Comparison of ENCODE assay signal across 21 cellular contexts in genomic region chr10:96289218-96289910, GRCh38. TPM values are rescaled to one million over a fixed set of nuclear protein-coding genes. Genes with fewer than 3 reads are reported as not detected.
DNase-seq lines count a peak whose midpoint lies in the region; ATAC-seq, FAIRE-seq and TF ChIP-seq lines count a peak whose summit lies in the region.
"Had no signal": no experiment of that assay in that cellular context is flagged by ENCODE, and none has a peak within 500 bp of the region (broad histone marks: within the 10 kb centered on the region; RNA-seq: fewer than 3 reads in every experiment).

No MANE protein-coding gene starts in this region.

- H3K4me3 ChIP-seq in OCI-LY7 (ENCODE audit: low read depth, low read length, poor library complexity, severe bottlenecking) (no peak overlapping the region), mesenchymal stem cell (ENCODE audit: insufficient read depth in 1 of 2, low read depth in 1 of 2, low read length in 2 of 2) (no peak overlapping the region)
- H3K4me3 ChIP-seq: HAP-1 had no signal

- H2AFZ ChIP-seq in OCI-LY7 (ENCODE audit: low read length) (peak overlapping the region; percentile 28; the same call in 1 of the 2 replicates), mesenchymal stem cell (ENCODE audit: low read depth, low read length) (no peak overlapping the region)

- H4K20me1 ChIP-seq in OCI-LY7 (ENCODE audit: insufficient read depth, low read length) = no peaks in the 10 kb centered on the region

- H3K9ac ChIP-seq in mesenchymal stem cell (ENCODE audit: low read length) = no peak overlapping the region

- no peak overlapping the region for H3K23ac ChIP-seq in mesenchymal stem cell (ENCODE audit: low read length in 2 of 2)

- H3K9me2 ChIP-seq in OCI-LY7 (ENCODE audit: insufficient read depth, low read length) = no peaks in the 10 kb centered on the region

- ATAC-seq in HG03108 (IDR thresholded peaks at IDR 0.05; ENCODE audit: unreplicated experiment) = no peak

- intact Hi-C loops in OCI-LY7 (cut with micrococcal nuclease; ENCODE audit: unreplicated experiment) = loop anchor here (5.0 to 10.0 kb wide), 2 partner anchors 532 to 995 kb away; partner anchors contain the start of genes ENTPD1 and PDLIM1

- H3K36me3 Mint-ChIP-seq in type B pancreatic cell = no peaks in the 10 kb centered on the region
- H3K36me3 Mint-ChIP-seq: CD14-positive monocyte had no signal

- no peak overlapping the region for H3K14ac ChIP-seq in mesenchymal stem cell (ENCODE audit: low read length in 2 of 2)

- H3K36me3 ChIP-seq in OCI-LY7 (ENCODE audit: insufficient read depth, low read length) = no peaks in the 10 kb centered on the region
- no peaks in the 10 kb centered on the region for H3K36me3 ChIP-seq in mesenchymal stem cell (ENCODE audit: control insufficient read depth in 1 of 2, insufficient read depth in 2 of 2, low read depth in 1 of 2, low read length in 2 of 2)
- H3K36me3 ChIP-seq: HAP-1 had no signal

- no peak overlapping the region for H4K8ac ChIP-seq in mesenchymal stem cell (ENCODE audit: low read length)

- H2BK12ac ChIP-seq in mesenchymal stem cell (ENCODE audit: low read length in 2 of 2) = no peak overlapping the region

- H3K4ac ChIP-seq in mesenchymal stem cell (ENCODE audit: low read depth in 1 of 2, low read length in 2 of 2) = no peak overlapping the region

- no peaks in the 10 kb centered on the region for H3K9me3 Mint-ChIP-seq in type B pancreatic cell
- H3K9me3 Mint-ChIP-seq: CD14-positive monocyte; T-helper 2 cell treated with Interferon-gamma antibody and Interleukin-4, amounts not matched to agents 5 μg/mL and 100 μg/mL, for 36 hours had no signal

- WGBS in mesenchymal stem cell = 86% methylated on average over 9 of the region's 9 CpGs

- peak overlapping the region; percentile 74 for H3K27ac Mint-ChIP-seq in type B pancreatic cell
- H3K27ac Mint-ChIP-seq: T-helper 2 cell treated with Interferon-gamma antibody and Interleukin-4, amounts not matched to agents 5 μg/mL and 100 μg/mL, for 36 hours had no signal

- H3K27me3 Mint-ChIP-seq in type B pancreatic cell = peaks cover 3% of the 10 kb centered on the region

- H2BK120ac ChIP-seq in mesenchymal stem cell (ENCODE audit: low read depth, low read length) = no peak overlapping the region

- no peak overlapping the region for H2BK5ac ChIP-seq in mesenchymal stem cell (ENCODE audit: low read depth, low read length, poor library complexity, severe bottlenecking)

- no peaks in the 10 kb centered on the region for H3K79me1 ChIP-seq in mesenchymal stem cell (replicated peaks; ENCODE audit: low read length, poor library complexity, severe bottlenecking)

- FAIRE-seq in GM18507 (lab: Jason Lieb, UNC) = peak; percentile 38
- FAIRE-seq: RCC 7860 had no signal

- peaks cover 9% of the 10 kb centered on the region for H3K4me1 Mint-ChIP-seq in type B pancreatic cell (ENCODE audit: unreplicated experiment)

- no peak overlapping the region for H3K18ac ChIP-seq in mesenchymal stem cell (ENCODE audit: low read depth in 1 of 2, low read length in 2 of 2)

- H4K91ac ChIP-seq in mesenchymal stem cell (ENCODE audit: low read length) = no peak overlapping the region

- peak overlapping the region; percentile 98 for H3K27ac ChIP-seq in OCI-LY7 (ENCODE audit: low read depth, low read length, poor library complexity, severe bottlenecking)
- no peak overlapping the region for H3K27ac ChIP-seq in mesenchymal stem cell (ENCODE audit: low read length, poor library complexity, severe bottlenecking)

- peak overlapping the region; percentile 82 for H2AK5ac ChIP-seq in mesenchymal stem cell (ENCODE audit: low read length, severe bottlenecking)

- DNase-seq in GM18507 (ENCODE audit: extremely low spot score, insufficient read length, low read depth) (no peak), OCI-LY7 (ENCODE audit: low spot score) (no peak), mesenchymal stem cell (no peak), type B pancreatic cell (ENCODE audit: extremely low spot score, unreplicated experiment) (no peak), putamen (ENCODE audit: low spot score) (no peak)
- no peak for DNase-seq in stimulated activated CD4-positive, alpha-beta T cell treated with anti-CD3 and anti-CD28 coated beads, Interleukin-2, amount 100 ng/mL, for 24 hours
- DNase-seq: DMS79 treated with DMSO at 0.1 percent for 48 hours, GF-D8, KBM-7, NCI-H1105 treated with DMSO at 0.1 percent for 48 hours, NCI-H187, NCI-H69, SHP77 treated with DMSO at 0.1 percent for 48 hours, SW 1271 had no signal

- BruUV-seq in OCI-LY7 (replicated peaks; lab: Mats Ljungman, UMichigan) = no TSS peak

- H3K27me3 ChIP-seq in mesenchymal stem cell (ENCODE audit: control insufficient read depth in 1 of 2, insufficient read depth in 1 of 2, low read length in 2 of 2) = peaks cover under 1 to 16% of the 10 kb centered on the region in 2 experiments

- TF ChIP-seq CTCF in OCI-LY7 (conservative IDR thresholded peaks at IDR 0.05; ENCODE audit: low read length) = no peak
- no peak for TF ChIP-seq CTCF in type B pancreatic cell (conservative IDR thresholded peaks at IDR 0.05)

- CTCF ChIA-PET in OCI-LY7 (lab: Charles Lee; ENCODE audit: unreplicated experiment) = no interaction called here

- H2BK15ac ChIP-seq in mesenchymal stem cell (ENCODE audit: low read depth, poor library complexity, severe bottlenecking) = no peak overlapping the region

- H3K9me3 ChIP-seq in OCI-LY7 (ENCODE audit: low read length) (no peaks in the 10 kb centered on the region), mesenchymal stem cell (ENCODE audit: control insufficient read depth, low read length) (no peaks in the 10 kb centered on the region)
- H3K9me3 ChIP-seq: HAP-1 had no signal

- no peak overlapping the region for H3K4me3 Mint-ChIP-seq in type B pancreatic cell
- H3K4me3 Mint-ChIP-seq: CD14-positive monocyte; T-helper 2 cell treated with Interferon-gamma antibody and Interleukin-4, amounts not matched to agents 5 μg/mL and 100 μg/mL, for 36 hours had no signal

- POLR2A ChIA-PET in OCI-LY7 (lab: Charles Lee) = interaction anchor here (6.2 kb wide), 1 partner anchor 59 kb away, joined by 80 read pairs; no protein-coding TSS in a partner anchor

- H3K4me2 ChIP-seq in OCI-LY7 (ENCODE audit: low read length) (peak overlapping the region; percentile 90), mesenchymal stem cell (ENCODE audit: low read length, poor library complexity, severe bottlenecking) (no peak overlapping the region)

- peaks cover 25% of the 10 kb centered on the region; the same call in 1 of the 2 replicates for H3K79me2 ChIP-seq in OCI-LY7 (ENCODE audit: insufficient read depth, low read depth, low read length)

- H3K4me1 ChIP-seq in OCI-LY7 (ENCODE audit: insufficient read depth, low read length, poor library complexity, severe bottlenecking) (peaks cover 92% of the 10 kb centered on the region), mesenchymal stem cell (ENCODE audit: control insufficient read depth, insufficient read depth, low read depth, low read length) (peaks cover 2% of the 10 kb centered on the region)
- H3K4me1 ChIP-seq: HAP-1 had no signal

RNA-seq across cellular contexts. Expression of gene DNTT, which starts 14.9 kb away (rescaled TPM):
- total RNA-seq in OCI-LY7 (2014; rRNA removed; shearing (Covaris generic)) = 0.16 TPM in 1 of 2 replicates, not detected in the other
- total RNA-seq in OCI-LY7 (2022) (0.18 and 0.32 TPM in 2 replicates), type B pancreatic cell (ENCODE audit: low replicate concordance) (not detected in 2 replicates)
- not detected for polyA plus RNA-seq in mesenchymal stem cell (2013, experiment 1 of 2)
- not detected for polyA plus RNA-seq in mesenchymal stem cell (2013, experiment 2 of 2)
- total RNA-seq: HT1080 had no signal
- polyA plus RNA-seq: AG04450, CD14-positive monocyte had no signal

RNA-seq across cellular contexts. Expression of gene BLNK, which starts 18.0 kb away (rescaled TPM):
- 78.0 and 113 TPM in 2 replicates for total RNA-seq in OCI-LY7 (2014; rRNA removed; shearing (Covaris generic))
- total RNA-seq in OCI-LY7 (2022) (182 and 201 TPM in 2 replicates), type B pancreatic cell (ENCODE audit: low replicate concordance) (21.7 and 59.8 TPM in 2 replicates)
- polyA plus RNA-seq in mesenchymal stem cell (2013, experiment 1 of 2) = not detected
- not detected for polyA plus RNA-seq in mesenchymal stem cell (2013, experiment 2 of 2)
- total RNA-seq: HT1080 had no signal
- polyA plus RNA-seq: AG04450 had no signal
